In the genomic region with DNA sequence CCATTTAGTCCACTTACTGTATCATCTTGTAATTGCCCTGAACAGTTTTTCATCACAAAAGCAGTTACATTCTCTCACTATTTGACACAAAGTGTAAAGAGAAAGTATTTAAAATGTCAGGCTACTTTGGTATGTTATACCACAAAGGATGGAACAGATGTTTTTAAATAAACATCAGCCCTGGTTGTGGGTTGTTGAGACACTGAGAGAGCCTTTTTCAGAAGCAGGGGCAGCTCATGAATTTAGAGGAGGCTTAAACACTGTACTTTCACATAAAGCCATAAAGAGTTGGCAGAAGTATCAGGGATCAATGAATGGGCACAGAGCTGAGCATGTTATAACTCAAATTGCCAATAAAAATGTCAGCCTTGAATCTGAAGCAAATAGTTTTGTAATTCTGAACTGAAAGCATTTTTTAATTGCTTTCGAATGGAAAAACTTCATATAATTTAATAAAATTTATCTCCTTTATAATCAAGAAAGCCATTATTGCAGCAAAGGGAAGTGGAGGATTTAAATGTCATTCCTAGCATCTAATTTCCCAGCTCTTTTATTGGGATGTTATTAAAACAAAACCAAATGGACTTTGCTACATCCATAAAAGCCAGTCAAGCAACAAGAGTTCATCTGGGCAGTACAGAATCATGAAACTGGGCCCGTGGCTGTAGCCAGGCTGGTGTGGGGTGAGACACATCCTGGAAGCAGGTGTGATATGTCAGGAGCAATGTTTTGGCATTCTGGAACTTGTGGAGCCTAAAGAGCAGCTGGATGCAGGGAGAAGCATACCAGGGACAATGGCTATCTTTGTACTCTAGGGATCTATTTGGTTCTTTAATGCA, we compare ENCODE assay signal across 24 cellular contexts.
DNase-seq lines count a peak whose midpoint lies in the region; ATAC-seq, FAIRE-seq and TF ChIP-seq lines count a peak whose summit lies in the region.
"Had no signal": no experiment of that assay in that cellular context is flagged by ENCODE, and none has a peak within 500 bp of the region (broad histone marks: within the 10 kb centered on the region; RNA-seq: fewer than 3 reads in every experiment).

No MANE protein-coding gene starts in this region.

- CTCF ChIA-PET in WTC11 (lab: Charles Lee) = no interaction called here

- H3K36me3 Mint-ChIP-seq in astrocyte (ENCODE audit: low read depth, unreplicated experiment) = no peaks in the 10 kb centered on the region
- no peaks in the 10 kb centered on the region for H3K36me3 Mint-ChIP-seq in WTC11

- H3K27me3 ChIP-seq in astrocyte (ENCODE audit: insufficient read depth, low read length) = no peaks in the 10 kb centered on the region
- H3K27me3 ChIP-seq: cardiac muscle cell, esophagus muscularis mucosa, upper lobe of right lung had no signal

- no peaks in the 10 kb centered on the region for H3K4me1 ChIP-seq in astrocyte (ENCODE audit: insufficient read depth, low read length)
- H3K4me1 ChIP-seq: Caco-2, upper lobe of right lung had no signal

- H3K4me1 Mint-ChIP-seq in astrocyte (ENCODE audit: low read depth, unreplicated experiment) (no peaks in the 10 kb centered on the region), WTC11 (no peaks in the 10 kb centered on the region)
- H3K4me1 Mint-ChIP-seq: neural crest cell had no signal

- ATAC-seq in left colon (peak; percentile 91), GM21381 (IDR thresholded peaks at IDR 0.05; ENCODE audit: unreplicated experiment) (no peak), WTC11 (no peak)
- ATAC-seq: PC-3, upper lobe of right lung had no signal

- H3K4me3 Mint-ChIP-seq in astrocyte (ENCODE audit: unreplicated experiment) (no peak overlapping the region), WTC11 (no peak overlapping the region)
- H3K4me3 Mint-ChIP-seq: neural crest cell; stimulated activated naive CD8-positive, alpha-beta T cell treated with anti-CD3 and anti-CD28 coated beads, Interleukin-15, Interleukin-2, amounts not matched to agents 100 ng/mL and 50 ng/mL, for 24 hours; T-helper 2 cell treated with Interferon-gamma antibody and Interleukin-4, amounts not matched to agents 5 μg/mL and 100 μg/mL, for 36 hours had no signal

- DNase-seq in AG08395 (ENCODE audit: low spot score) = peak; percentile 41
- peak; percentile 77 for DNase-seq in H4 (ENCODE audit: low spot score)
- DNase-seq in astrocyte (ENCODE audit: low read depth) = peak; percentile 10
- peak in 1 of 2 donors; percentile 19 for DNase-seq in left colon
- DNase-seq in NCI-H774 (lab: John Stamatoyannopoulos, UW) = no peak
- DNase-seq in activated naive CD4-positive, alpha-beta T cell (lab: John Stamatoyannopoulos, UW) = no peak
- DNase-seq in WTC11 (ENCODE audit: low spot score) = no peak
- DNase-seq: activated CD4-positive, CD25-positive, alpha-beta regulatory T cell treated with anti-CD3 and anti-CD28 coated beads, Interleukin-2, amount 50 U/mL, for 72 hours; Caco-2; hippocampal formation; kidney; mesendoderm; NCI-H1417; NCI-H2171 treated with DMSO at 0.1 percent for 48 hours; NCI-H748 treated with DMSO at 0.1 percent for 48 hours; PC-3; upper lobe of right lung had no signal

- no peaks in the 10 kb centered on the region for H3K9me3 ChIP-seq in astrocyte (ENCODE audit: insufficient read depth, low read depth, low read length)
- H3K9me3 ChIP-seq: Caco-2, esophagus muscularis mucosa, upper lobe of right lung had no signal

- no peaks in the 10 kb centered on the region for H3K79me2 ChIP-seq in astrocyte (ENCODE audit: insufficient read depth, low read length)

- no peak overlapping the region for H3K4me3 ChIP-seq in astrocyte (ENCODE audit: insufficient read depth, low read depth, low read length)
- H3K4me3 ChIP-seq: cardiac muscle cell, esophagus muscularis mucosa, upper lobe of right lung had no signal

- H3K4me2 ChIP-seq in astrocyte (ENCODE audit: low read length) = no peak overlapping the region
- H3K4me2 ChIP-seq: KMS-11 had no signal

- H2AFZ ChIP-seq in astrocyte (ENCODE audit: low read depth, low read length) = no peak overlapping the region

- intact Hi-C loops in left colon (cut with DNase I, micrococcal nuclease) = no loop called here

- no peaks in the 10 kb centered on the region for H3K36me3 ChIP-seq in astrocyte (ENCODE audit: insufficient read depth, low read length)
- H3K36me3 ChIP-seq: cardiac muscle cell, esophagus muscularis mucosa, upper lobe of right lung had no signal

- H3K27me3 Mint-ChIP-seq in astrocyte (ENCODE audit: low read depth, unreplicated experiment) (peaks cover 5% of the 10 kb centered on the region), WTC11 (ENCODE audit: low read depth) (no peaks in the 10 kb centered on the region)
- H3K27me3 Mint-ChIP-seq: stimulated activated naive CD8-positive, alpha-beta T cell treated with anti-CD3 and anti-CD28 coated beads, Interleukin-15, Interleukin-2, amounts not matched to agents 100 ng/mL and 50 ng/mL, for 24 hours had no signal

- no peak overlapping the region for H3K27ac ChIP-seq in astrocyte (ENCODE audit: low read depth, low read length)
- H3K27ac ChIP-seq: cardiac muscle cell, esophagus muscularis mucosa, KMS-11, upper lobe of right lung had no signal

- POLR2A ChIA-PET in WTC11 (lab: Charles Lee) = no interaction called here

- TF ChIP-seq CTCF in astrocyte (IDR thresholded peaks at IDR 0.05; ENCODE audit: insufficient read depth, low read depth, low read length) (no peak), WTC11 (IDR thresholded peaks at IDR 0.05) (no peak)

- no peak overlapping the region for H3K9ac ChIP-seq in astrocyte (ENCODE audit: low read length)
- H3K9ac ChIP-seq: KMS-11 had no signal

- no peak for FAIRE-seq in astrocyte (lab: Jason Lieb, UNC)
- FAIRE-seq: kidney had no signal

- H3K27ac Mint-ChIP-seq in astrocyte (ENCODE audit: unreplicated experiment) (no peak overlapping the region), WTC11 (no peak overlapping the region)
- H3K27ac Mint-ChIP-seq: stimulated activated naive CD8-positive, alpha-beta T cell treated with anti-CD3 and anti-CD28 coated beads, Interleukin-15, Interleukin-2, amounts not matched to agents 100 ng/mL and 50 ng/mL, for 24 hours; T-helper 2 cell treated with Interferon-gamma antibody and Interleukin-4, amounts not matched to agents 5 μg/mL and 100 μg/mL, for 36 hours had no signal

- H3K9me3 Mint-ChIP-seq in astrocyte (ENCODE audit: unreplicated experiment) (no peaks in the 10 kb centered on the region), WTC11 (no peaks in the 10 kb centered on the region)
- H3K9me3 Mint-ChIP-seq: neural crest cell; T-helper 2 cell treated with Interferon-gamma antibody and Interleukin-4, amounts not matched to agents 5 μg/mL and 100 μg/mL, for 36 hours had no signal

- H4K20me1 ChIP-seq in astrocyte (ENCODE audit: insufficient read depth, low read length) = no peaks in the 10 kb centered on the region

TF ChIP-seq in WTC11, 78 proteins besides CTCF, POLR2A, EP300 and RAD21 (continues in another document):
- TF ChIP-seq, protein P1, sequence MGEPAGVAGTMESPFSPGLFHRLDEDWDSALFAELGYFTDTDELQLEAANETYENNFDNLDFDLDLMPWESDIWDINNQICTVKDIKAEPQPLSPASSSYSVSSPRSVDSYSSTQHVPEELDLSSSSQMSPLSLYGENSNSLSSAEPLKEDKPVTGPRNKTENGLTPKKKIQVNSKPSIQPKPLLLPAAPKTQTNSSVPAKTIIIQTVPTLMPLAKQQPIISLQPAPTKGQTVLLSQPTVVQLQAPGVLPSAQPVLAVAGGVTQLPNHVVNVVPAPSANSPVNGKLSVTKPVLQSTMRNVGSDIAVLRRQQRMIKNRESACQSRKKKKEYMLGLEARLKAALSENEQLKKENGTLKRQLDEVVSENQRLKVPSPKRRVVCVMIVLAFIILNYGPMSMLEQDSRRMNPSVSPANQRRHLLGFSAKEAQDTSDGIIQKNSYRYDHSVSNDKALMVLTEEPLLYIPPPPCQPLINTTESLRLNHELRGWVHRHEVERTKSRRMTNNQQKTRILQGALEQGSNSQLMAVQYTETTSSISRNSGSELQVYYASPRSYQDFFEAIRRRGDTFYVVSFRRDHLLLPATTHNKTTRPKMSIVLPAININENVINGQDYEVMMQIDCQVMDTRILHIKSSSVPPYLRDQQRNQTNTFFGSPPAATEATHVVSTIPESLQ (CRISPR knock-in tag; IDR thresholded peaks at IDR 0.05) = no peak
- TF ChIP-seq, protein P2, sequence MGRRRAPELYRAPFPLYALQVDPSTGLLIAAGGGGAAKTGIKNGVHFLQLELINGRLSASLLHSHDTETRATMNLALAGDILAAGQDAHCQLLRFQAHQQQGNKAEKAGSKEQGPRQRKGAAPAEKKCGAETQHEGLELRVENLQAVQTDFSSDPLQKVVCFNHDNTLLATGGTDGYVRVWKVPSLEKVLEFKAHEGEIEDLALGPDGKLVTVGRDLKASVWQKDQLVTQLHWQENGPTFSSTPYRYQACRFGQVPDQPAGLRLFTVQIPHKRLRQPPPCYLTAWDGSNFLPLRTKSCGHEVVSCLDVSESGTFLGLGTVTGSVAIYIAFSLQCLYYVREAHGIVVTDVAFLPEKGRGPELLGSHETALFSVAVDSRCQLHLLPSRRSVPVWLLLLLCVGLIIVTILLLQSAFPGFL (CRISPR knock-in tag; IDR thresholded peaks at IDR 0.05; ENCODE audit: borderline replicate concordance) = no peak
- TF ChIP-seq TP53 (CRISPR knock-in tag; IDR thresholded peaks at IDR 0.05) (no peak), ZBTB21 (CRISPR knock-in tag; IDR thresholded peaks at IDR 0.05; ENCODE audit: borderline replicate concordance) (no peak), ZNF416 (CRISPR knock-in tag; IDR thresholded peaks at IDR 0.05) (no peak), KAT7 (CRISPR knock-in tag; IDR thresholded peaks at IDR 0.05; ENCODE audit: borderline replicate concordance) (no peak), TCF7 (CRISPR knock-in tag; IDR thresholded peaks at IDR 0.05; ENCODE audit: low read depth) (no peak)
- TF ChIP-seq, protein P3, sequence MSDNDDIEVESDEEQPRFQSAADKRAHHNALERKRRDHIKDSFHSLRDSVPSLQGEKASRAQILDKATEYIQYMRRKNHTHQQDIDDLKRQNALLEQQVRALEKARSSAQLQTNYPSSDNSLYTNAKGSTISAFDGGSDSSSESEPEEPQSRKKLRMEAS (CRISPR knock-in tag; IDR thresholded peaks at IDR 0.05) = no peak
- TF ChIP-seq, protein P4, sequence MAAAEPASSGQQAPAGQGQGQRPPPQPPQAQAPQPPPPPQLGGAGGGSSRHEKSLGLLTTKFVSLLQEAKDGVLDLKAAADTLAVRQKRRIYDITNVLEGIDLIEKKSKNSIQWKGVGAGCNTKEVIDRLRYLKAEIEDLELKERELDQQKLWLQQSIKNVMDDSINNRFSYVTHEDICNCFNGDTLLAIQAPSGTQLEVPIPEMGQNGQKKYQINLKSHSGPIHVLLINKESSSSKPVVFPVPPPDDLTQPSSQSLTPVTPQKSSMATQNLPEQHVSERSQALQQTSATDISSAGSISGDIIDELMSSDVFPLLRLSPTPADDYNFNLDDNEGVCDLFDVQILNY (CRISPR knock-in tag; IDR thresholded peaks at IDR 0.05) = no peak

Comparison
In these comparisons a context has a peak if more than half of its experiments do, and no peak if none do; other contexts are left out.
1. DNase-seq: peak in AG08395 (single experiment), H4 (single experiment) and astrocyte (single experiment); none in NCI-H774 (single experiment), activated naive CD4-positive, alpha-beta T cell (0 of 4) and WTC11 (single experiment).